1 cellular context compared by ENCODE assay signal in the genomic region with DNA sequence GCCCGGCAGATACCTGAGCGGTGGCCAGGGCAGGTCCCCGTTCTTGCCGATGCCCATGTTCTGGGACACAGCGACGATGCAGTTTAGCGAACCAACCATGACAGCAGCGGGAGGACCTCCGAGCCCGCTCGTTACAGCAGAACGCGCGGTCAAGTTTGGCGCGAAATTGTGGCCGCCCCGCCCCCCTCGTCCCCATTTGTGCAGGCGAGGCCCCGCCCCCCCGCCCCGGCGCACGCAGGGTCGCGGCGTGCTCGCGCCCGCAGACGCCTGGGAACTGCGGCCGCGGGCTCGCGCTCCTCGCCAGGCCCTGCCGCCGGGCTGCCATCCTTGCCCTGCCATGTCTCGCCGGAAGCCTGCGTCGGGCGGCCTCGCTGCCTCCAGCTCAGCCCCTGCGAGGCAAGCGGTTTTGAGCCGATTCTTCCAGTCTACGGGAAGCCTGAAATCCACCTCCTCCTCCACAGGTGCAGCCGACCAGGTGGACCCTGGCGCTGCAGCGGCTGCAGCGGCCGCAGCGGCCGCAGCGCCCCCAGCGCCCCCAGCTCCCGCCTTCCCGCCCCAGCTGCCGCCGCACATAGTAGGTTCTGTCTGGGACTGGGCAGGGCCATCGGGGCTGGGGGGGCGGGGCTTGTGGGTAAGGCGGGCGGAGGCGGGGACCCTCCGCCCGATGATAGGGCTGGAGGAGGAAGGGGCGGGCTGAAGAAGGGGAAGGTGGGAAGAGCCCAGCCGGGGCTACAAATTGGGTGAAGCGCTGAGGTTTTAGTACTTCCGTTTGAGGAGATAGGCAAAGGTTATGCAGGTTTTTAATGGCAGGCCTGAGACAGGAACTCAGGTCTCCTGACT.
TF ChIP-seq lines count a peak whose summit lies in the region.

A gene (minus strand): TSS at position 593 of the 840 bp plus-strand sequence. CDS start 494 bp downstream, at position 99.
A gene (plus strand): TSS at position 262 of the 840 bp plus-strand sequence. CDS start 76 bp downstream, at position 338.

TF ChIP-seq in K562, 482 proteins besides CTCF, POLR2A, EP300 and RAD21 (continued from another document and continues in another):
- TF ChIP-seq, protein P1, sequence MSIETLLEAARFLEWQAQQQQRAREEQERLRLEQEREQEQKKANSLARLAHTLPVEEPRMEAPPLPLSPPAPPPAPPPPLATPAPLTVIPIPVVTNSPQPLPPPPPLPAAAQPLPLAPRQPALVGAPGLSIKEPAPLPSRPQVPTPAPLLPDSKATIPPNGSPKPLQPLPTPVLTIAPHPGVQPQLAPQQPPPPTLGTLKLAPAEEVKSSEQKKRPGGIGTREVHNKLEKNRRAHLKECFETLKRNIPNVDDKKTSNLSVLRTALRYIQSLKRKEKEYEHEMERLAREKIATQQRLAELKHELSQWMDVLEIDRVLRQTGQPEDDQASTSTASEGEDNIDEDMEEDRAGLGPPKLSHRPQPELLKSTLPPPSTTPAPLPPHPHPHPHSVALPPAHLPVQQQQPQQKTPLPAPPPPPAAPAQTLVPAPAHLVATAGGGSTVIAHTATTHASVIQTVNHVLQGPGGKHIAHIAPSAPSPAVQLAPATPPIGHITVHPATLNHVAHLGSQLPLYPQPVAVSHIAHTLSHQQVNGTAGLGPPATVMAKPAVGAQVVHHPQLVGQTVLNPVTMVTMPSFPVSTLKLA (conservative IDR thresholded peaks at IDR 0.05), result peak in 1 of 2 experiments; percentile 46; a peak in 1 of 4 replicates
- TF ChIP-seq KDM4B (IDR thresholded peaks at IDR 0.05; ENCODE audit: borderline replicate concordance in 2 of 2, low read depth in 1 of 2) (peak in 1 of 2 experiments; percentile 29; a peak in 1 of 4 replicates), NCOA4 (IDR thresholded peaks at IDR 0.05; ENCODE audit: partially characterized antibody) (no peak), HCFC1 (IDR thresholded peaks at IDR 0.05; ENCODE audit: low read depth, low read length) (no peak; the same call in 1 of the 2 replicates), RFX1 (IDR thresholded peaks at IDR 0.05) (no peak), TAL1 (IDR thresholded peaks at IDR 0.05) (no peak), TAF9B (IDR thresholded peaks at IDR 0.05; ENCODE audit: partially characterized antibody) (no peak), ZNF507 (tag; conservative IDR thresholded peaks at IDR 0.05) (no peak), NCOA2 (IDR thresholded peaks at IDR 0.05; ENCODE audit: partially characterized antibody in 2 of 2) (no peak), ZNF766 (CRISPR knock-in tag; conservative IDR thresholded peaks at IDR 0.05) (peak; percentile 76), HIVEP1 (CRISPR knock-in tag; IDR thresholded peaks at IDR 0.05) (no peak), RNF2 (IDR thresholded peaks at IDR 0.05) (0 out of 2 replicates have a peak, but pooled peaks have one; percentile 4), ZNF445 (CRISPR knock-in tag; IDR thresholded peaks at IDR 0.05; ENCODE audit: low read depth) (no peak), ZNF347 (CRISPR knock-in tag; IDR thresholded peaks at IDR 0.05; ENCODE audit: low read depth) (no peak), ZNF583 (CRISPR knock-in tag; IDR thresholded peaks at IDR 0.05) (no peak), MCM3 (IDR thresholded peaks at IDR 0.05) (no peak), ZC3H11A (IDR thresholded peaks at IDR 0.05; ENCODE audit: low read depth, low read length) (no peak), ZNF174 (CRISPR knock-in tag; IDR thresholded peaks at IDR 0.05) (no peak), ZNF699 (CRISPR knock-in tag; IDR thresholded peaks at IDR 0.05; ENCODE audit: insufficient replicate concordance) (no peak), KDM1A (IDR thresholded peaks at IDR 0.05) (no peak), SLC30A9 (CRISPR knock-in tag; IDR thresholded peaks at IDR 0.05) (no peak), RBM25 (IDR thresholded peaks at IDR 0.05; ENCODE audit: low read depth, low read length, severe bottlenecking) (no peak), ZNF282 (CRISPR knock-in tag; IDR thresholded peaks at IDR 0.05) (no peak), TCF7L2 (IDR thresholded peaks at IDR 0.05; ENCODE audit: low read depth, low read length) (no peak), RBM34 (IDR thresholded peaks at IDR 0.05; ENCODE audit: borderline replicate concordance, insufficient read depth, low read length) (no peak), ZBTB1 (CRISPR knock-in tag; IDR thresholded peaks at IDR 0.05; ENCODE audit: borderline replicate concordance, low read depth) (no peak; the same call in 1 of the 2 replicates), ZNF212 (CRISPR knock-in tag; IDR thresholded peaks at IDR 0.05) (no peak), MTA3 (IDR thresholded peaks at IDR 0.05; ENCODE audit: borderline replicate concordance) (no peak), ZNF76 (CRISPR knock-in tag; IDR thresholded peaks at IDR 0.05; ENCODE audit: borderline replicate concordance) (no peak), BMI1 (IDR thresholded peaks at IDR 0.05; ENCODE audit: low read length) (no peak), ZNF217 (CRISPR knock-in tag; IDR thresholded peaks at IDR 0.05) (no peak), ZNF707 (CRISPR knock-in tag; conservative IDR thresholded peaks at IDR 0.05) (no peak), XRCC5 (IDR thresholded peaks at IDR 0.05; ENCODE audit: low read depth, low read length) (0 out of 2 replicates have a peak, but pooled peaks have one; percentile 31), MTF1 (CRISPR knock-in tag; IDR thresholded peaks at IDR 0.05; ENCODE audit: borderline replicate concordance) (no peak), ZKSCAN1 (IDR thresholded peaks at IDR 0.05; ENCODE audit: low read depth, low read length) (peak; percentile 100), SMC3 (conservative IDR thresholded peaks at IDR 0.05; ENCODE audit: insufficient read depth, low read depth, low read length) (no peak)
- TF ChIP-seq, protein P2, sequence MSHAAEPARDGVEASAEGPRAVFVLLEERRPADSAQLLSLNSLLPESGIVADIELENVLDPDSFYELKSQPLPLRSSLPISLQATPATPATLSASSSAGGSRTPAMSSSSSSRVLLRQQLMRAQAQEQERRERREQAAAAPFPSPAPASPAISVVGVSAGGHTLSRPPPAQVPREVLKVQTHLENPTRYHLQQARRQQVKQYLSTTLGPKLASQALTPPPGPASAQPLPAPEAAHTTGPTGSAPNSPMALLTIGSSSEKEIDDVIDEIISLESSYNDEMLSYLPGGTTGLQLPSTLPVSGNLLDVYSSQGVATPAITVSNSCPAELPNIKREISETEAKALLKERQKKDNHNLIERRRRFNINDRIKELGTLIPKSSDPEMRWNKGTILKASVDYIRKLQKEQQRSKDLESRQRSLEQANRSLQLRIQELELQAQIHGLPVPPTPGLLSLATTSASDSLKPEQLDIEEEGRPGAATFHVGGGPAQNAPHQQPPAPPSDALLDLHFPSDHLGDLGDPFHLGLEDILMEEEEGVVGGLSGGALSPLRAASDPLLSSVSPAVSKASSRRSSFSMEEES (CRISPR knock-in tag; IDR thresholded peaks at IDR 0.05), result no peak
- TF ChIP-seq, protein P3, sequence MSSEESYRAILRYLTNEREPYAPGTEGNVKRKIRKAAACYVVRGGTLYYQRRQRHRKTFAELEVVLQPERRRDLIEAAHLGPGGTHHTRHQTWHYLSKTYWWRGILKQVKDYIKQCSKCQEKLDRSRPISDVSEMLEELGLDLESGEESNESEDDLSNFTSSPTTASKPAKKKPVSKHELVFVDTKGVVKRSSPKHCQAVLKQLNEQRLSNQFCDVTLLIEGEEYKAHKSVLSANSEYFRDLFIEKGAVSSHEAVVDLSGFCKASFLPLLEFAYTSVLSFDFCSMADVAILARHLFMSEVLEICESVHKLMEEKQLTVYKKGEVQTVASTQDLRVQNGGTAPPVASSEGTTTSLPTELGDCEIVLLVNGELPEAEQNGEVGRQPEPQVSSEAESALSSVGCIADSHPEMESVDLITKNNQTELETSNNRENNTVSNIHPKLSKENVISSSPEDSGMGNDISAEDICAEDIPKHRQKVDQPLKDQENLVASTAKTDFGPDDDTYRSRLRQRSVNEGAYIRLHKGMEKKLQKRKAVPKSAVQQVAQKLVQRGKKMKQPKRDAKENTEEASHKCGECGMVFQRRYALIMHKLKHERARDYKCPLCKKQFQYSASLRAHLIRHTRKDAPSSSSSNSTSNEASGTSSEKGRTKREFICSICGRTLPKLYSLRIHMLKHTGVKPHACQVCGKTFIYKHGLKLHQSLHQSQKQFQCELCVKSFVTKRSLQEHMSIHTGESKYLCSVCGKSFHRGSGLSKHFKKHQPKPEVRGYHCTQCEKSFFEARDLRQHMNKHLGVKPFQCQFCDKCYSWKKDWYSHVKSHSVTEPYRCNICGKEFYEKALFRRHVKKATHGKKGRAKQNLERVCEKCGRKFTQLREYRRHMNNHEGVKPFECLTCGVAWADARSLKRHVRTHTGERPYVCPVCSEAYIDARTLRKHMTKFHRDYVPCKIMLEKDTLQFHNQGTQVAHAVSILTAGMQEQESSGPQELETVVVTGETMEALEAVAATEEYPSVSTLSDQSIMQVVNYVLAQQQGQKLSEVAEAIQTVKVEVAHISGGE (CRISPR knock-in tag; IDR thresholded peaks at IDR 0.05), result peak in 1 of 3 experiments; percentile 60; a peak in 1 of 6 replicates
- TF ChIP-seq, protein P4, sequence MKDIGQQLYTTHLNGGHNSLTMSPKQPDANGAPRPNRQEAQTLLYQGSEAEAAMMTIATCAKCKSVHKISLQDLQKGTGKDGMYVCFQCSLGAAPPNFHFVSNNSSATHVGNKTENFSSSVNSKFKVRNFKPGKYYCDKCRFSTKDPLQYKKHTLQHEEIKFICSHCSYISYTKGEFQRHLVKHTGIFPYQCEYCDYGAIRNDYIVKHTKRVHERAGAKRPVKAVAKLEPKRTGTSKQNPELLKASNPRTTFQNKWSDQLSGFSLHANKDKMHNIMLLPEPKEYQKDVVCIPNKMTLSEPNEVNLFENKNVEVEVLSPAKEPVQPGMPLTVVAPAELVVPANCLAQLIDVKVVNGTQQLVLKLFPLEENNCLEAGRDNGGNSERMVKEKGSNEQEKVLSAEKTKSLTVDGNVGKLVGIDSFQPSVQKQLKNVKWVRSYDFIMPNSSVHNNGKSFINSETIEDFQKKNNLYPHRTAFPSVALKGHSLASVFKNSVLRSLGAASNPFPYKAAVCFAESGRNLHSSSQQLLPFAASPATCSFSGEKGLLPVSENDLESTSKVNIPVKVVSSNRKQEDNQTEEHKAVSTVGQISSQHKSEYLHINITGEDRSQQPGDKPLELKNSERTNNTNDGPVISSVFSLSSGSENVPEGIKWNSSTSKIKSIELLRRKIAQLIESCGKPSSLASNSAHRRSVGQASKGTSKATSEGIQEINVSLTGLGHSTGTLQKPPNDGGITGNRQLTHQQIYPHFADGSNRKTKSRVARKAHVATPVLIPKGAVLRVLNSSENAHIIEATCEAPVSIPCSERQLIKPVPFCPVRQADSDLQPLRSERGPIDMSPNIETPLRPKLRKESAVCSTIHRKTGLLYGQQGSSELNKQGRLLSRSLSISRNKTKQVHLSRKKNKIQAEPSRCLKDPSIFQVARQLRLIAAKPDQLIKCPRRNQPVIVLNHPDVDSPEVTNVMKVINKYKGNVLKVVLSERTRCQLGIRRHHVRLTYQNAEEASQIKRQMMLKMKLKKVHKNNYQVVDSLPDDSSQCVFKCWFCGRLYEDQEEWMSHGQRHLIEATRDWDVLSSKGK (CRISPR knock-in tag; IDR thresholded peaks at IDR 0.05), result no peak
- TF ChIP-seq, protein P5, sequence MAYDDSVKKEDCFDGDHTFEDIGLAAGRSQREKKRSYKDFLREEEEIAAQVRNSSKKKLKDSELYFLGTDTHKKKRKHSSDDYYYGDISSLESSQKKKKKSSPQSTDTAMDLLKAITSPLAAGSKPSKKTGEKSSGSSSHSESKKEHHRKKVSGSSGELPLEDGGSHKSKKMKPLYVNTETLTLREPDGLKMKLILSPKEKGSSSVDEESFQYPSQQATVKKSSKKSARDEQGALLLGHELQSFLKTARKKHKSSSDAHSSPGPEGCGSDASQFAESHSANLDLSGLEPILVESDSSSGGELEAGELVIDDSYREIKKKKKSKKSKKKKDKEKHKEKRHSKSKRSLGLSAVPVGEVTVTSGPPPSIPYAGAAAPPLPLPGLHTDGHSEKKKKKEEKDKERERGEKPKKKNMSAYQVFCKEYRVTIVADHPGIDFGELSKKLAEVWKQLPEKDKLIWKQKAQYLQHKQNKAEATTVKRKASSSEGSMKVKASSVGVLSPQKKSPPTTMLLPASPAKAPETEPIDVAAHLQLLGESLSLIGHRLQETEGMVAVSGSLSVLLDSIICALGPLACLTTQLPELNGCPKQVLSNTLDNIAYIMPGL (CRISPR knock-in tag; IDR thresholded peaks at IDR 0.05), result no peak
- TF ChIP-seq, protein P6, sequence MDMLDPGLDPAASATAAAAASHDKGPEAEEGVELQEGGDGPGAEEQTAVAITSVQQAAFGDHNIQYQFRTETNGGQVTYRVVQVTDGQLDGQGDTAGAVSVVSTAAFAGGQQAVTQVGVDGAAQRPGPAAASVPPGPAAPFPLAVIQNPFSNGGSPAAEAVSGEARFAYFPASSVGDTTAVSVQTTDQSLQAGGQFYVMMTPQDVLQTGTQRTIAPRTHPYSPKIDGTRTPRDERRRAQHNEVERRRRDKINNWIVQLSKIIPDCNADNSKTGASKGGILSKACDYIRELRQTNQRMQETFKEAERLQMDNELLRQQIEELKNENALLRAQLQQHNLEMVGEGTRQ (CRISPR knock-in tag; IDR thresholded peaks at IDR 0.05), result no peak
- TF ChIP-seq, protein P7, sequence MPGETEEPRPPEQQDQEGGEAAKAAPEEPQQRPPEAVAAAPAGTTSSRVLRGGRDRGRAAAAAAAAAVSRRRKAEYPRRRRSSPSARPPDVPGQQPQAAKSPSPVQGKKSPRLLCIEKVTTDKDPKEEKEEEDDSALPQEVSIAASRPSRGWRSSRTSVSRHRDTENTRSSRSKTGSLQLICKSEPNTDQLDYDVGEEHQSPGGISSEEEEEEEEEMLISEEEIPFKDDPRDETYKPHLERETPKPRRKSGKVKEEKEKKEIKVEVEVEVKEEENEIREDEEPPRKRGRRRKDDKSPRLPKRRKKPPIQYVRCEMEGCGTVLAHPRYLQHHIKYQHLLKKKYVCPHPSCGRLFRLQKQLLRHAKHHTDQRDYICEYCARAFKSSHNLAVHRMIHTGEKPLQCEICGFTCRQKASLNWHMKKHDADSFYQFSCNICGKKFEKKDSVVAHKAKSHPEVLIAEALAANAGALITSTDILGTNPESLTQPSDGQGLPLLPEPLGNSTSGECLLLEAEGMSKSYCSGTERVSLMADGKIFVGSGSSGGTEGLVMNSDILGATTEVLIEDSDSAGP (CRISPR knock-in tag; IDR thresholded peaks at IDR 0.05), result no peak
- TF ChIP-seq, protein P8, sequence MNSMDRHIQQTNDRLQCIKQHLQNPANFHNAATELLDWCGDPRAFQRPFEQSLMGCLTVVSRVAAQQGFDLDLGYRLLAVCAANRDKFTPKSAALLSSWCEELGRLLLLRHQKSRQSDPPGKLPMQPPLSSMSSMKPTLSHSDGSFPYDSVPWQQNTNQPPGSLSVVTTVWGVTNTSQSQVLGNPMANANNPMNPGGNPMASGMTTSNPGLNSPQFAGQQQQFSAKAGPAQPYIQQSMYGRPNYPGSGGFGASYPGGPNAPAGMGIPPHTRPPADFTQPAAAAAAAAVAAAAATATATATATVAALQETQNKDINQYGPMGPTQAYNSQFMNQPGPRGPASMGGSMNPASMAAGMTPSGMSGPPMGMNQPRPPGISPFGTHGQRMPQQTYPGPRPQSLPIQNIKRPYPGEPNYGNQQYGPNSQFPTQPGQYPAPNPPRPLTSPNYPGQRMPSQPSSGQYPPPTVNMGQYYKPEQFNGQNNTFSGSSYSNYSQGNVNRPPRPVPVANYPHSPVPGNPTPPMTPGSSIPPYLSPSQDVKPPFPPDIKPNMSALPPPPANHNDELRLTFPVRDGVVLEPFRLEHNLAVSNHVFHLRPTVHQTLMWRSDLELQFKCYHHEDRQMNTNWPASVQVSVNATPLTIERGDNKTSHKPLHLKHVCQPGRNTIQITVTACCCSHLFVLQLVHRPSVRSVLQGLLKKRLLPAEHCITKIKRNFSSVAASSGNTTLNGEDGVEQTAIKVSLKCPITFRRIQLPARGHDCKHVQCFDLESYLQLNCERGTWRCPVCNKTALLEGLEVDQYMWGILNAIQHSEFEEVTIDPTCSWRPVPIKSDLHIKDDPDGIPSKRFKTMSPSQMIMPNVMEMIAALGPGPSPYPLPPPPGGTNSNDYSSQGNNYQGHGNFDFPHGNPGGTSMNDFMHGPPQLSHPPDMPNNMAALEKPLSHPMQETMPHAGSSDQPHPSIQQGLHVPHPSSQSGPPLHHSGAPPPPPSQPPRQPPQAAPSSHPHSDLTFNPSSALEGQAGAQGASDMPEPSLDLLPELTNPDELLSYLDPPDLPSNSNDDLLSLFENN (IDR thresholded peaks at IDR 0.05; ENCODE audit: low read depth in 2 of 2, low read length in 2 of 2), result no peak
